10 cellular contexts compared by ENCODE assay signal in genomic region chr7:44912775-44913347, GRCh38. TPM values are rescaled to one million over a fixed set of nuclear protein-coding genes. Genes with fewer than 3 reads are reported as not detected.
A peak's percentile ranks its signal among the peaks of the same experiment; 100 is the strongest.
DNase-seq lines count a peak whose midpoint lies in the region; ATAC-seq and TF ChIP-seq lines count a peak whose summit lies in the region.
"Had no signal": no experiment of that assay in that cellular context is flagged by ENCODE, and none has a peak within 500 bp of the region (broad histone marks: within the 10 kb centered on the region; RNA-seq: fewer than 3 reads in every experiment).

No MANE protein-coding gene starts in this region.

- H3K9me3 ChIP-seq in mesenchymal stem cell (ENCODE audit: control insufficient read depth, low read length): no peaks in the 10 kb centered on the region

- H3K4me3 Mint-ChIP-seq in brain: no peak overlapping the region
- H3K4me3 Mint-ChIP-seq in naive thymus-derived CD8-positive, alpha-beta T cell: no peak overlapping the region
- H3K4me3 Mint-ChIP-seq: effector memory CD8-positive, alpha-beta T cell had no signal

- peaks cover 0 to 2% (median 0%) of the 10 kb centered on the region in 5 experiments for H3K9me3 Mint-ChIP-seq in brain
- H3K9me3 Mint-ChIP-seq in naive thymus-derived CD8-positive, alpha-beta T cell: no peaks in the 10 kb centered on the region
- H3K9me3 Mint-ChIP-seq: effector memory CD8-positive, alpha-beta T cell had no signal

- H3K27ac ChIP-seq in mesenchymal stem cell (ENCODE audit: low read length, poor library complexity, severe bottlenecking): no peak overlapping the region

- H4K8ac ChIP-seq in mesenchymal stem cell (ENCODE audit: low read length): no peak overlapping the region

- no peak overlapping the region for H3K4ac ChIP-seq in mesenchymal stem cell (ENCODE audit: low read depth in 1 of 2, low read length in 2 of 2)

- H3K36me3 ChIP-seq in mesenchymal stem cell (ENCODE audit: control insufficient read depth in 1 of 2, insufficient read depth in 2 of 2, low read depth in 1 of 2, low read length in 2 of 2): no peaks in the 10 kb centered on the region

- H3K14ac ChIP-seq in mesenchymal stem cell (ENCODE audit: low read length in 2 of 2): no peak overlapping the region

- no peak for TF ChIP-seq CTCF in brain (conservative IDR thresholded peaks at IDR 0.05)

- H4K91ac ChIP-seq in mesenchymal stem cell (ENCODE audit: low read length): no peak overlapping the region

- no peak overlapping the region for H2AFZ ChIP-seq in mesenchymal stem cell (ENCODE audit: low read depth, low read length)

- no peak overlapping the region for H3K9ac ChIP-seq in mesenchymal stem cell (ENCODE audit: low read length)

- ATAC-seq in naive thymus-derived CD8-positive, alpha-beta T cell: no peak
- ATAC-seq: effector memory CD8-positive, alpha-beta T cell had no signal

- H3K79me1 ChIP-seq in mesenchymal stem cell (replicated peaks; ENCODE audit: low read length, poor library complexity, severe bottlenecking): no peaks in the 10 kb centered on the region

- H3K4me1 ChIP-seq in mesenchymal stem cell (ENCODE audit: control insufficient read depth, insufficient read depth, low read depth, low read length): no peaks in the 10 kb centered on the region

- H2BK120ac ChIP-seq in mesenchymal stem cell (ENCODE audit: low read depth, low read length): no peak overlapping the region

- H3K36me3 Mint-ChIP-seq in brain: no peaks in the 10 kb centered on the region
- H3K36me3 Mint-ChIP-seq in naive thymus-derived CD8-positive, alpha-beta T cell: no peaks in the 10 kb centered on the region

- DNase-seq in ELF-1 (ENCODE audit: low read depth, low spot score) (peak; percentile 47), NCI-H2196 treated with DMSO at 0.1 percent for 48 hours (lab: John Stamatoyannopoulos, UW; ENCODE audit: unreplicated experiment) (peak; percentile 57), mesenchymal stem cell (no peak), NCI-H187 treated with DMSO at 0.1 percent for 48 hours (lab: John Stamatoyannopoulos, UW) (no peak), KG1 (lab: John Stamatoyannopoulos, UW) (no peak), NAMALWA (ENCODE audit: low spot score) (no peak)
- DNase-seq in naive thymus-derived CD8-positive, alpha-beta T cell: no peak
- DNase-seq: DMS79 treated with DMSO at 0.1 percent for 48 hours; effector memory CD8-positive, alpha-beta T cell had no signal

- H2AK5ac ChIP-seq in mesenchymal stem cell (ENCODE audit: low read length, severe bottlenecking): no peak overlapping the region

- H2BK15ac ChIP-seq in mesenchymal stem cell (ENCODE audit: low read depth, poor library complexity, severe bottlenecking): no peak overlapping the region

- no peak overlapping the region for H2BK5ac ChIP-seq in mesenchymal stem cell (ENCODE audit: low read depth, low read length, poor library complexity, severe bottlenecking)

- peak overlapping the region in 3 of 5 experiments; percentile 33 to 86 (median 46) for H3K27ac Mint-ChIP-seq in brain
- H3K27ac Mint-ChIP-seq in naive thymus-derived CD8-positive, alpha-beta T cell: peak overlapping the region in 9 of 10 donors; percentile 54 to 93 (median 71)

- no peak overlapping the region for H2BK12ac ChIP-seq in mesenchymal stem cell (ENCODE audit: low read length in 2 of 2)

- no peak overlapping the region for H3K4me2 ChIP-seq in mesenchymal stem cell (ENCODE audit: low read length, poor library complexity, severe bottlenecking)

- no peak overlapping the region for H3K23ac ChIP-seq in mesenchymal stem cell (ENCODE audit: low read length in 2 of 2)

- no peaks in the 10 kb centered on the region for H3K27me3 ChIP-seq in mesenchymal stem cell (ENCODE audit: control insufficient read depth in 1 of 2, insufficient read depth in 1 of 2, low read length in 2 of 2)

- H3K18ac ChIP-seq in mesenchymal stem cell (ENCODE audit: low read depth in 1 of 2, low read length in 2 of 2): no peak overlapping the region

- WGBS in mesenchymal stem cell: 60% methylated on average over 5 of the region's 7 CpGs

- H3K4me3 ChIP-seq in mesenchymal stem cell (ENCODE audit: insufficient read depth in 1 of 2, low read depth in 1 of 2, low read length in 2 of 2): no peak overlapping the region

- H3K4me1 Mint-ChIP-seq in brain: peaks cover 20% of the 10 kb centered on the region
- peaks cover 0 to 6% (median 3%) of the 10 kb centered on the region in 4 donors for H3K4me1 Mint-ChIP-seq in naive thymus-derived CD8-positive, alpha-beta T cell

- POLR2A ChIA-PET in naive thymus-derived CD8-positive, alpha-beta T cell (lab: Charles Lee): no interaction called here

- H3K27me3 Mint-ChIP-seq in brain: no peaks in the 10 kb centered on the region
- H3K27me3 Mint-ChIP-seq in naive thymus-derived CD8-positive, alpha-beta T cell: peaks cover 0 to 4% (median 0%) of the 10 kb centered on the region in 5 donors

RNA-seq across cellular contexts. Expression of gene PURB, which starts 27.5 kb away (rescaled TPM):
- polyA plus RNA-seq in brain (ENCODE audit: insufficient read depth, low read depth, low replicate concordance): 13.5 TPM
- 10 to 100 TPM; 28.1 TPM for total RNA-seq in naive thymus-derived CD8-positive, alpha-beta T cell
- polyA plus RNA-seq in naive thymus-derived CD8-positive, alpha-beta T cell: 1 to 10 TPM; 2.0 to 3.2 (median 2.6) TPM
- 9.6 TPM for polyA plus RNA-seq in mesenchymal stem cell (2013, experiment 1 of 2)
- 9.6 TPM for polyA plus RNA-seq in mesenchymal stem cell (2013, experiment 2 of 2)

Comparison
In these comparisons a context has a peak if more than half of its experiments do, and no peak if none do; other contexts are left out.
1. DNase-seq: peak in ELF-1 (single experiment) and NCI-H2196 treated with DMSO at 0.1 percent for 48 hours (single experiment); none in naive thymus-derived CD8-positive, alpha-beta T cell (0 of 10), mesenchymal stem cell (single experiment), NCI-H187 treated with DMSO at 0.1 percent for 48 hours (single experiment), KG1 (single experiment) and NAMALWA (single experiment).